Comparison of ENCODE assay signal across 3 cellular contexts in the genomic region with DNA sequence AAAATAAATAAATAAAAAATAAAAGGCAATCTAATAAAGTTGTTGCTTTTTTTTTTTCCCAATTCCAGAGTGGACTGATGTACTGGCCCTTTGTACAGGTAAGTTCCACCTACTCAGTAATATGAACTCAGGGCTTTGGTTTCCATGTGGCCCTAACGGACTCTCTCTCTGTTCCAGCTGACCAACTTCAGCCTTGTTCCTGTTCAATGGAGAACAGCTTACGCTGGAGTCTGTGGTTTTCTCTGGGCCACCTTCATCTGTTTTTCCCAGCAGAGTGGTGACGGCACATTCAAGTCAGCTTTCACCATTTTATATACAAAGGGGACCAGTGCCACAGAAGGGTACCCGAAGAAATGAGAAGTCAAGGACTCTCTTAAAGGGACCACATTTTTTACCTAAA. TPM values are rescaled to one million over a fixed set of nuclear protein-coding genes. Genes with fewer than 3 reads are reported as not detected.
"Had no signal": no experiment of that assay in that cellular context is flagged by ENCODE, and none has a peak within 500 bp of the region (broad histone marks: within the 10 kb centered on the region; RNA-seq: fewer than 3 reads in every experiment).

No MANE protein-coding gene starts in this region.

RNA-seq across cellular contexts. Expression of gene MPV17L, which starts 12.2 kb away (rescaled TPM):
- total RNA-seq: HT-29, RPMI7951 had no signal

RNA-seq across cellular contexts. Expression of gene BMERB1, which starts 26.6 kb away (rescaled TPM):
- total RNA-seq: OCI-LY7 had no signal

RNA-seq across cellular contexts. Expression of gene NPIPA5, which starts 29.7 kb away (rescaled TPM):
- total RNA-seq: HT-29 had no signal
